Comparison of ENCODE assay signal across 10 cellular contexts in the genomic region with DNA sequence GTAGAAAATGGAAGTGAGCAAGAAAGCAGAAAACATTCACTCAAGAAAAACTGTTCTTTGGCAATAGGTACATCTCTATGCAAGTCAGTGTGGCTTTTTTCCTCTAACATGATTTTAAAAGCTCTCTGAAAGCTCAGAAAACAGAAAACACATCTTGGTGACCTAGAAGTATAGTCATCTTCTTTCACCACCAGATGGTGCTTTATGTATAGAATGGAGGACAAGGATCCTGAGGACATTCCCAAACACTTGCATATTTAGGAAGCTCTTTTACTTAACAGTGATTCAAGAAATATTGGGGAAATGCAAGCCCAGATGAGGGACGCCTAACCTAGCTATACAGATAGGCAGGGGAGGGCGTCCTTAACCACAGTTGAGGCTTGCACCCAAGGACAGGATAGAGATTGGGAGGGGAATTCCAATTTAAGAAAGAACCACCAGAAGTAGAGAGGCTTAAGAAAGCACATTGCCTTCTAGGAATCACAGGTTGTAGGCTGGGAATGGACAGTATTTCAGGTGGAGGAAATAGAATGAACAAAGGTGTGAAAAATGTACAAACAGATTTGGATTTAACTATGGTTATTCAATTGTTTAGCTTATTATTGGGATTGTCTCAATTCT. TPM values are rescaled to one million over a fixed set of nuclear protein-coding genes. Genes with fewer than 3 reads are reported as not detected.
A peak's percentile ranks its signal among the peaks of the same experiment; 100 is the strongest.
DNase-seq lines count a peak whose midpoint lies in the region; ATAC-seq, FAIRE-seq and TF ChIP-seq lines count a peak whose summit lies in the region.
"Had no signal": no experiment of that assay in that cellular context is flagged by ENCODE, and none has a peak within 500 bp of the region (broad histone marks: within the 10 kb centered on the region; RNA-seq: fewer than 3 reads in every experiment).

No MANE protein-coding gene starts in this region.

- peak; percentile 23 for DNase-seq in Daoy (ENCODE audit: low read depth)
- peak; percentile 44 for DNase-seq in LHCN-M2 (ENCODE audit: low read depth)
- DNase-seq in bronchial epithelial cell (ENCODE audit: low read depth) = peak; percentile 67
- DNase-seq in myocyte (ENCODE audit: low read depth) = peak; percentile 23
- DNase-seq in hypothalamus (lab: John Stamatoyannopoulos, UW) = no peak
- no peak for DNase-seq in CD14-positive monocyte (ENCODE audit: low spot score)
- no peak for DNase-seq in colonic mucosa
- DNase-seq: activated CD4-positive, CD25-positive, alpha-beta regulatory T cell treated with anti-CD3 and anti-CD28 coated beads, Interleukin-2, amount 50 U/mL, for 72 hours; NCI-H187 treated with DMSO at 0.1 percent for 48 hours had no signal

- H3K4me1 ChIP-seq in colonic mucosa = no peaks in the 10 kb centered on the region

- intact Hi-C loops in CD14-positive monocyte (cut with micrococcal nuclease) (no loop called here), colonic mucosa (cut with DNase I) (no loop called here)

- H3K36me3 Mint-ChIP-seq in CD14-positive monocyte = no peaks in the 10 kb centered on the region

- H3K9ac ChIP-seq in colonic mucosa (ENCODE audit: low read depth in 2 of 2, low read length in 2 of 2) = no peak overlapping the region

- no peaks in the 10 kb centered on the region for H3K4me1 Mint-ChIP-seq in CD14-positive monocyte

- no peak overlapping the region for H3K27ac ChIP-seq in colonic mucosa

- H3K9me3 ChIP-seq in colonic mucosa = no peaks in the 10 kb centered on the region

- H3K36me3 ChIP-seq in bronchial epithelial cell (ENCODE audit: control insufficient read depth, insufficient read depth, low read length) (no peaks in the 10 kb centered on the region), colonic mucosa (no peaks in the 10 kb centered on the region)

- no peaks in the 10 kb centered on the region for H3K27me3 Mint-ChIP-seq in CD14-positive monocyte (ENCODE audit: low read depth in 3 of 3)

- FAIRE-seq in bronchial epithelial cell (lab: Jason Lieb, UNC) = no peak

- TF ChIP-seq CTCF in bronchial epithelial cell (IDR thresholded peaks at IDR 0.05; ENCODE audit: insufficient read depth, low read length, severe bottlenecking) = peak; percentile 33
- no peak for TF ChIP-seq CTCF in CD14-positive monocyte (IDR thresholded peaks at IDR 0.05)
- no peak for TF ChIP-seq CTCF in colonic mucosa (IDR thresholded peaks at IDR 0.05)

- H3K27ac Mint-ChIP-seq in CD14-positive monocyte = no peak overlapping the region

- H3K9me3 Mint-ChIP-seq in CD14-positive monocyte = peaks cover 0 to 6% (median under 1%) of the 10 kb centered on the region in 7 donors

- no peak overlapping the region for H3K4me3 Mint-ChIP-seq in CD14-positive monocyte

- ATAC-seq in GM19035 (IDR thresholded peaks at IDR 0.05; ENCODE audit: unreplicated experiment) = no peak

- H3K4me3 ChIP-seq in bronchial epithelial cell (ENCODE audit: low read depth, low read length) (no peak overlapping the region), colonic mucosa (no peak overlapping the region)

- H3K27me3 ChIP-seq in bronchial epithelial cell (ENCODE audit: control insufficient read depth, insufficient read depth, low read length) = no peaks in the 10 kb centered on the region
- no peaks in the 10 kb centered on the region for H3K27me3 ChIP-seq in colonic mucosa

RNA-seq across cellular contexts. Expression of gene CCDC81, which starts 13.8 kb away (rescaled TPM):
- total RNA-seq in Daoy (2014; rRNA removed; shearing (Covaris generic)) = 0.29 and 0.39 TPM in 2 replicates
- total RNA-seq in LHCN-M2 (2014; rRNA removed) (0.19 TPM in 1 of 2 replicates, not detected in the other), bronchial epithelial cell (0.53 and 0.64 TPM in 2 replicates), myocyte (0.08 TPM in 1 of 2 replicates, not detected in the other), colonic mucosa (under 1 TPM; 0.32 to 0.53 TPM)
- 0.32 TPM for polyA plus RNA-seq in LHCN-M2 (2012)
- polyA plus RNA-seq in myocyte (2012) = 0.44 TPM
- under 1 TPM; 0.11 to 0.24 TPM for polyA plus RNA-seq in CD14-positive monocyte

RNA-seq across cellular contexts. Expression of gene HIKESHI, which starts 58.8 kb away (rescaled TPM):
- 69.9 and 70.3 TPM in 2 replicates for total RNA-seq in Daoy (2014; rRNA removed; shearing (Covaris generic))
- total RNA-seq in LHCN-M2 (2014; rRNA removed) (67.3 and 72.0 TPM in 2 replicates), bronchial epithelial cell (48.2 and 63.1 TPM in 2 replicates), myocyte (59.1 and 64.2 TPM in 2 replicates), colonic mucosa (10 to 100 TPM; 23.7 to 27.8 TPM)
- 66.1 TPM for polyA plus RNA-seq in LHCN-M2 (2012)
- 58.0 TPM for polyA plus RNA-seq in myocyte (2012)
- 10 to 100 TPM; 65.4 to 71.2 TPM for polyA plus RNA-seq in CD14-positive monocyte

Comparison
In these comparisons a context has a peak if more than half of its experiments do, and no peak if none do; other contexts are left out.
1. DNase-seq: peak in Daoy (single experiment), LHCN-M2 (single experiment), bronchial epithelial cell (single experiment) and myocyte (single experiment); none in hypothalamus (0 of 51), CD14-positive monocyte (single experiment) and colonic mucosa (single experiment).